In genomic region chr10:34522542-34522941, GRCh38 we compare ENCODE assay signal across 8 cellular contexts.
DNase-seq lines count a peak whose midpoint lies in the region; ATAC-seq and TF ChIP-seq lines count a peak whose summit lies in the region.

No MANE protein-coding gene starts in this region.

- H2AFZ ChIP-seq in OCI-LY3 (ENCODE audit: low read depth, low read length) = 0 out of 2 replicates have a peak overlapping the region, but pooled peaks have one; percentile 30

- no peaks in the 10 kb centered on the region for H4K20me1 ChIP-seq in OCI-LY3 (ENCODE audit: insufficient read depth, low read length)

- H3K9ac ChIP-seq in OCI-LY3 (ENCODE audit: low read length) = 0 out of 2 replicates have a peak overlapping the region, but pooled peaks have one; percentile 7

- no peaks in the 10 kb centered on the region for H3K9me3 ChIP-seq in OCI-LY3 (ENCODE audit: insufficient read depth, low read length)
- no peaks in the 10 kb centered on the region for H3K9me3 ChIP-seq in left ventricle myocardium inferior (replicated peaks)

- H3K4me1 ChIP-seq in OCI-LY3 (ENCODE audit: low read length) (no peaks in the 10 kb centered on the region), left ventricle myocardium inferior (peaks cover 15% of the 10 kb centered on the region)

- DNase-seq in EL (peak; percentile 23), left ventricle myocardium inferior (no peak), kidney tubule cell (ENCODE audit: low spot score) (no peak)
- no peak for DNase-seq in activated CD4-positive, alpha-beta T cell treated with anti-CD3 and anti-CD28 coated beads, Interleukin-2, amount 50 U/mL, for 1 hour

- TF ChIP-seq CTCF in OCI-LY3 (IDR thresholded peaks at IDR 0.05; ENCODE audit: low read depth, low read length) (peak; percentile 58), left ventricle myocardium inferior (IDR thresholded peaks at IDR 0.05; ENCODE audit: borderline replicate concordance) (peak; percentile 53)

- H3K36me3 ChIP-seq in OCI-LY3 (replicated peaks; ENCODE audit: low read depth, low read length) (no peaks in the 10 kb centered on the region), left ventricle myocardium inferior (no peaks in the 10 kb centered on the region)

- peak overlapping the region; percentile 47 for H3K4me3 ChIP-seq in OCI-LY3 (ENCODE audit: low read length)
- no peak overlapping the region for H3K4me3 ChIP-seq in left ventricle myocardium inferior

- intact Hi-C loops in left ventricle myocardium inferior (cut with micrococcal nuclease) = loop anchor here (10.0 kb wide), 1 partner anchor 102 kb away; no protein-coding TSS in a partner anchor

- peak overlapping the region; percentile 51 for H3K4me2 ChIP-seq in OCI-LY3 (ENCODE audit: low read length)

- H3K27ac ChIP-seq in OCI-LY3 (ENCODE audit: low read length) (no peak overlapping the region), left ventricle myocardium inferior (replicated peaks) (no peak overlapping the region)

- 0 out of 2 replicates have a peak, but pooled peaks cover 5% of the 10 kb centered on the region for H3K27me3 ChIP-seq in OCI-LY3 (ENCODE audit: low read depth, low read length)
- no peaks in the 10 kb centered on the region for H3K27me3 ChIP-seq in left ventricle myocardium inferior (ENCODE audit: low read depth)

- ATAC-seq in GM21619 (IDR thresholded peaks at IDR 0.05; ENCODE audit: unreplicated experiment) (peak; percentile 48), GM19463 (IDR thresholded peaks at IDR 0.05; ENCODE audit: unreplicated experiment) (no peak), HG03135 (IDR thresholded peaks at IDR 0.05; ENCODE audit: unreplicated experiment) (no peak)

- no peaks in the 10 kb centered on the region for H3K79me2 ChIP-seq in OCI-LY3 (ENCODE audit: low read length)
